Comparison of ENCODE assay signal across 20 cellular contexts in the genomic region with DNA sequence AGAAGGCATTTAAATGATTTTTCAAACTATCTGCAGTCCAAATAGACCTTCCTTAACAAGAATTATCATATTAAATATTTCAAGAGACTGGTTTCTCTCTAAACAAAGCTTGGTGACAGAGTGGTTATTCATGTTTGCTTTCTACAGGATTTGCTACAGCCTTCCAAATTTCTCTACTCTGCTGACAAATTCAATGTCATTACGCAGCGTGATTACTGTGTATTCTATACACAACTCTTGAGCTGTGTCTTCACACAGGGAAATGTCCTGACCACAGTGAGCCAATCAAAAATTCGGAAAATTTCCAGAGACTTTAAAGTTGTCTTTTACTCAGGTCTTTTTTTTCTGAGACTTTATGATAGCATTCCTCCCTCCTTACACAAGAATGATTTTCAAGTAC.
DNase-seq lines count a peak whose midpoint lies in the region; ATAC-seq and TF ChIP-seq lines count a peak whose summit lies in the region.
"Had no signal": no experiment of that assay in that cellular context is flagged by ENCODE, and none has a peak within 500 bp of the region (broad histone marks: within the 10 kb centered on the region; RNA-seq: fewer than 3 reads in every experiment).

No MANE protein-coding gene starts in this region.

- POLR2A ChIA-PET in CD8-positive, alpha-beta T cell (lab: Charles Lee) = no interaction called here

- peak overlapping the region; percentile 56 for H3K4me2 ChIP-seq in GM23338
- H3K4me2 ChIP-seq: BLaER1 had no signal

- peak overlapping the region; percentile 72 for H3K27ac Mint-ChIP-seq in CD8-positive, alpha-beta T cell
- H3K27ac Mint-ChIP-seq in GM23338 = no peak overlapping the region
- peak overlapping the region; percentile 9 for H3K27ac Mint-ChIP-seq in T-helper 17 cell
- no peak overlapping the region for H3K27ac Mint-ChIP-seq in activated T-helper 1 cell treated with anti-CD3 and anti-CD28 coated beads, Interleukin-12 subunit alpha, Interleukin-12 subunit beta, Interleukin-2, Interleukin-4 antibody, amounts not matched to agents 30 ng/mL and 10 ng/mL and 1 ng/mL, durations not matched to agents 14 hours and 24 hours and 36 hours
- H3K27ac Mint-ChIP-seq: CD14-positive monocyte had no signal

- ATAC-seq in CD8-positive, alpha-beta T cell = no peak
- ATAC-seq in GM23338 = no peak
- ATAC-seq in T-helper 17 cell = no peak
- ATAC-seq in HG03432 (IDR thresholded peaks at IDR 0.05; ENCODE audit: unreplicated experiment) = no peak

- no peaks in the 10 kb centered on the region for H4K20me1 ChIP-seq in GM23338 (replicated peaks; ENCODE audit: insufficient read depth)
- H4K20me1 ChIP-seq: BLaER1 had no signal

- no peak overlapping the region for H2AFZ ChIP-seq in GM23338

- H3K27me3 ChIP-seq in CD8-positive, alpha-beta T cell (ENCODE audit: insufficient read depth, low read length) = no peaks in the 10 kb centered on the region
- H3K27me3 ChIP-seq in GM23338 (ENCODE audit: insufficient read depth) = no peaks in the 10 kb centered on the region
- H3K27me3 ChIP-seq: BE2C, BLaER1 had no signal

- no peak overlapping the region for H3K4me3 ChIP-seq in CD8-positive, alpha-beta T cell (ENCODE audit: low read depth, low read length)
- H3K4me3 ChIP-seq in GM23338 (no peak overlapping the region), epithelial cell of esophagus (ENCODE audit: low read length) (no peak overlapping the region)
- H3K4me3 ChIP-seq: BLaER1 had no signal

- H3K4me3 Mint-ChIP-seq in CD8-positive, alpha-beta T cell = no peak overlapping the region
- H3K4me3 Mint-ChIP-seq in GM23338 (no peak overlapping the region), T-helper 17 cell (no peak overlapping the region)
- no peak overlapping the region for H3K4me3 Mint-ChIP-seq in activated T-helper 1 cell treated with anti-CD3 and anti-CD28 coated beads, Interleukin-12 subunit alpha, Interleukin-12 subunit beta, Interleukin-2, Interleukin-4 antibody, amounts not matched to agents 30 ng/mL and 10 ng/mL and 1 ng/mL, durations not matched to agents 14 hours and 24 hours and 36 hours
- H3K4me3 Mint-ChIP-seq: CD4-positive, alpha-beta memory T cell had no signal

- H3K27me3 Mint-ChIP-seq in CD8-positive, alpha-beta T cell (ENCODE audit: low read depth) = no peaks in the 10 kb centered on the region
- peaks cover 2% of the 10 kb centered on the region for H3K27me3 Mint-ChIP-seq in GM23338 (ENCODE audit: insufficient read depth, low read depth, poor library complexity)
- H3K27me3 Mint-ChIP-seq in T-helper 17 cell = no peaks in the 10 kb centered on the region
- no peaks in the 10 kb centered on the region for H3K27me3 Mint-ChIP-seq in activated T-helper 1 cell treated with anti-CD3 and anti-CD28 coated beads, Interleukin-12 subunit alpha, Interleukin-12 subunit beta, Interleukin-2, Interleukin-4 antibody, amounts not matched to agents 30 ng/mL and 10 ng/mL and 1 ng/mL, durations not matched to agents 14 hours and 24 hours and 36 hours (ENCODE audit: insufficient read depth)
- H3K27me3 Mint-ChIP-seq: CD4-positive, alpha-beta memory T cell had no signal

- no peaks in the 10 kb centered on the region for H3K9me3 Mint-ChIP-seq in CD8-positive, alpha-beta T cell
- H3K9me3 Mint-ChIP-seq in GM23338 = no peaks in the 10 kb centered on the region
- H3K9me3 Mint-ChIP-seq in activated T-helper 1 cell treated with anti-CD3 and anti-CD28 coated beads, Interleukin-12 subunit alpha, Interleukin-12 subunit beta, Interleukin-2, Interleukin-4 antibody, amounts not matched to agents 30 ng/mL and 10 ng/mL and 1 ng/mL, durations not matched to agents 14 hours and 24 hours and 36 hours = no peaks in the 10 kb centered on the region
- H3K9me3 Mint-ChIP-seq: CD4-positive, alpha-beta memory T cell had no signal

- no peaks in the 10 kb centered on the region for H3K36me3 ChIP-seq in CD8-positive, alpha-beta T cell (ENCODE audit: insufficient read depth, low read length)
- no peaks in the 10 kb centered on the region for H3K36me3 ChIP-seq in GM23338 (ENCODE audit: insufficient read depth)
- H3K36me3 ChIP-seq: BE2C, BLaER1 had no signal

- intact Hi-C loops in CD8-positive, alpha-beta T cell (cut with DNase I, micrococcal nuclease) = no loop called here
- intact Hi-C loops in activated T-helper 1 cell treated with anti-CD3 and anti-CD28 coated beads, Interleukin-12 subunit alpha, Interleukin-12 subunit beta, Interleukin-2, Interleukin-4 antibody, amounts not matched to agents 30 ng/mL and 10 ng/mL and 1 ng/mL, durations not matched to agents 14 hours and 24 hours and 36 hours (cut with micrococcal nuclease) = no loop called here

- H3K4me1 ChIP-seq in CD8-positive, alpha-beta T cell (ENCODE audit: insufficient read depth, low read length) = peaks cover 16% of the 10 kb centered on the region
- peaks cover 9% of the 10 kb centered on the region for H3K4me1 ChIP-seq in GM23338 (ENCODE audit: insufficient read depth)
- H3K4me1 ChIP-seq: BE2C, Caco-2 had no signal

- H3K27ac ChIP-seq in CD8-positive, alpha-beta T cell (ENCODE audit: low read depth, low read length) = no peak overlapping the region
- no peak overlapping the region for H3K27ac ChIP-seq in GM23338 (ENCODE audit: low read depth)
- H3K27ac ChIP-seq: BLaER1 had no signal

- CTCF ChIA-PET in CD8-positive, alpha-beta T cell (lab: Charles Lee) = interaction anchor here (1.9 kb wide), 1 partner anchor 23 kb away, joined by 5 read pairs; no protein-coding TSS in a partner anchor

- H3K4me1 Mint-ChIP-seq in CD8-positive, alpha-beta T cell (ENCODE audit: low read depth) = peaks cover 35% of the 10 kb centered on the region
- H3K4me1 Mint-ChIP-seq in GM23338 (peaks cover 20% of the 10 kb centered on the region; the same call in 2 of the 3 replicates), T-helper 17 cell (peaks cover 13% of the 10 kb centered on the region)
- peaks cover 7% of the 10 kb centered on the region for H3K4me1 Mint-ChIP-seq in activated T-helper 1 cell treated with anti-CD3 and anti-CD28 coated beads, Interleukin-12 subunit alpha, Interleukin-12 subunit beta, Interleukin-2, Interleukin-4 antibody, amounts not matched to agents 30 ng/mL and 10 ng/mL and 1 ng/mL, durations not matched to agents 14 hours and 24 hours and 36 hours (ENCODE audit: low read depth)
- H3K4me1 Mint-ChIP-seq: CD14-positive monocyte had no signal

- no peaks in the 10 kb centered on the region for H3K9me3 ChIP-seq in CD8-positive, alpha-beta T cell (ENCODE audit: low read length)
- no peaks in the 10 kb centered on the region for H3K9me3 ChIP-seq in T-helper 17 cell (ENCODE audit: control insufficient read depth, low read length, poor library complexity, severe bottlenecking)
- H3K9me3 ChIP-seq: BE2C, BLaER1, Caco-2 had no signal

- no peaks in the 10 kb centered on the region for H3K9me2 ChIP-seq in GM23338 (ENCODE audit: insufficient read depth)

- no peaks in the 10 kb centered on the region for H3F3A ChIP-seq in GM23338 (replicated peaks; ENCODE audit: low read depth)

- no peaks in the 10 kb centered on the region for H3K79me2 ChIP-seq in GM23338 (replicated peaks; ENCODE audit: insufficient read depth)

- DNase-seq in CD8-positive, alpha-beta T cell = no peak
- DNase-seq in GM23338 (ENCODE audit: low spot score) (no peak), T-helper 17 cell (no peak), epithelial cell of esophagus (ENCODE audit: low read depth) (peak; percentile 2), NCI-H1694 treated with DMSO at 0.1 percent for 48 hours (lab: John Stamatoyannopoulos, UW) (no peak), SW480 (ENCODE audit: low spot score) (no peak)
- no peak for DNase-seq in activated T-helper 1 cell treated with anti-CD3 and anti-CD28 coated beads, Interleukin-12 subunit alpha, Interleukin-12 subunit beta, Interleukin-2, Interleukin-4 antibody, amounts not matched to agents 30 ng/mL and 10 ng/mL and 1 ng/mL, durations not matched to agents 14 hours and 24 hours and 36 hours (ENCODE audit: low spot score)
- DNase-seq: 8988T; ACHN; BE2C; C1 segment of cervical spinal cord; Caco-2; Calu3; CD4-positive, alpha-beta memory T cell; CD4-positive, CD25-positive, alpha-beta regulatory T cell; DMS79 treated with DMSO at 0.1 percent for 48 hours; GF-D8 had no signal

- H3K36me3 Mint-ChIP-seq in CD8-positive, alpha-beta T cell = no peaks in the 10 kb centered on the region
- H3K36me3 Mint-ChIP-seq in GM23338 (ENCODE audit: low read depth) = no peaks in the 10 kb centered on the region
- no peaks in the 10 kb centered on the region for H3K36me3 Mint-ChIP-seq in T-helper 17 cell (ENCODE audit: low read depth)
- no peaks in the 10 kb centered on the region for H3K36me3 Mint-ChIP-seq in activated T-helper 1 cell treated with anti-CD3 and anti-CD28 coated beads, Interleukin-12 subunit alpha, Interleukin-12 subunit beta, Interleukin-2, Interleukin-4 antibody, amounts not matched to agents 30 ng/mL and 10 ng/mL and 1 ng/mL, durations not matched to agents 14 hours and 24 hours and 36 hours (ENCODE audit: low read depth)
- H3K36me3 Mint-ChIP-seq: CD14-positive monocyte had no signal

- no peak for TF ChIP-seq CTCF in CD8-positive, alpha-beta T cell (IDR thresholded peaks at IDR 0.05)
- TF ChIP-seq CTCF in GM23338 (conservative IDR thresholded peaks at IDR 0.05; ENCODE audit: low read depth in 2 of 2) (no peak), epithelial cell of esophagus (IDR thresholded peaks at IDR 0.05; ENCODE audit: insufficient read depth, low read depth, low read length, missing control alignments) (no peak)

TF ChIP-seq in GM23338, 12 proteins besides CTCF, POLR2A, EP300 and RAD21 (continues in another document):
- TF ChIP-seq, protein P1, sequence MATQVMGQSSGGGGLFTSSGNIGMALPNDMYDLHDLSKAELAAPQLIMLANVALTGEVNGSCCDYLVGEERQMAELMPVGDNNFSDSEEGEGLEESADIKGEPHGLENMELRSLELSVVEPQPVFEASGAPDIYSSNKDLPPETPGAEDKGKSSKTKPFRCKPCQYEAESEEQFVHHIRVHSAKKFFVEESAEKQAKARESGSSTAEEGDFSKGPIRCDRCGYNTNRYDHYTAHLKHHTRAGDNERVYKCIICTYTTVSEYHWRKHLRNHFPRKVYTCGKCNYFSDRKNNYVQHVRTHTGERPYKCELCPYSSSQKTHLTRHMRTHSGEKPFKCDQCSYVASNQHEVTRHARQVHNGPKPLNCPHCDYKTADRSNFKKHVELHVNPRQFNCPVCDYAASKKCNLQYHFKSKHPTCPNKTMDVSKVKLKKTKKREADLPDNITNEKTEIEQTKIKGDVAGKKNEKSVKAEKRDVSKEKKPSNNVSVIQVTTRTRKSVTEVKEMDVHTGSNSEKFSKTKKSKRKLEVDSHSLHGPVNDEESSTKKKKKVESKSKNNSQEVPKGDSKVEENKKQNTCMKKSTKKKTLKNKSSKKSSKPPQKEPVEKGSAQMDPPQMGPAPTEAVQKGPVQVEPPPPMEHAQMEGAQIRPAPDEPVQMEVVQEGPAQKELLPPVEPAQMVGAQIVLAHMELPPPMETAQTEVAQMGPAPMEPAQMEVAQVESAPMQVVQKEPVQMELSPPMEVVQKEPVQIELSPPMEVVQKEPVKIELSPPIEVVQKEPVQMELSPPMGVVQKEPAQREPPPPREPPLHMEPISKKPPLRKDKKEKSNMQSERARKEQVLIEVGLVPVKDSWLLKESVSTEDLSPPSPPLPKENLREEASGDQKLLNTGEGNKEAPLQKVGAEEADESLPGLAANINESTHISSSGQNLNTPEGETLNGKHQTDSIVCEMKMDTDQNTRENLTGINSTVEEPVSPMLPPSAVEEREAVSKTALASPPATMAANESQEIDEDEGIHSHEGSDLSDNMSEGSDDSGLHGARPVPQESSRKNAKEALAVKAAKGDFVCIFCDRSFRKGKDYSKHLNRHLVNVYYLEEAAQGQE (IDR thresholded peaks at IDR 0.05; ENCODE audit: unreplicated experiment) = no peak

Comparison
In these comparisons a context has a peak if more than half of its experiments do, and no peak if none do; other contexts are left out.
1. H3K27ac Mint-ChIP-seq: peak in CD8-positive, alpha-beta T cell (single experiment) and T-helper 17 cell (single experiment); none in GM23338 (single experiment) and activated T-helper 1 cell treated with anti-CD3 and anti-CD28 coated beads, Interleukin-12 subunit alpha, Interleukin-12 subunit beta, Interleukin-2, Interleukin-4 antibody, amounts not matched to agents 30 ng/mL and 10 ng/mL and 1 ng/mL, durations not matched to agents 14 hours and 24 hours and 36 hours (single experiment).